16 cellular contexts compared by ENCODE assay signal in the genomic region with DNA sequence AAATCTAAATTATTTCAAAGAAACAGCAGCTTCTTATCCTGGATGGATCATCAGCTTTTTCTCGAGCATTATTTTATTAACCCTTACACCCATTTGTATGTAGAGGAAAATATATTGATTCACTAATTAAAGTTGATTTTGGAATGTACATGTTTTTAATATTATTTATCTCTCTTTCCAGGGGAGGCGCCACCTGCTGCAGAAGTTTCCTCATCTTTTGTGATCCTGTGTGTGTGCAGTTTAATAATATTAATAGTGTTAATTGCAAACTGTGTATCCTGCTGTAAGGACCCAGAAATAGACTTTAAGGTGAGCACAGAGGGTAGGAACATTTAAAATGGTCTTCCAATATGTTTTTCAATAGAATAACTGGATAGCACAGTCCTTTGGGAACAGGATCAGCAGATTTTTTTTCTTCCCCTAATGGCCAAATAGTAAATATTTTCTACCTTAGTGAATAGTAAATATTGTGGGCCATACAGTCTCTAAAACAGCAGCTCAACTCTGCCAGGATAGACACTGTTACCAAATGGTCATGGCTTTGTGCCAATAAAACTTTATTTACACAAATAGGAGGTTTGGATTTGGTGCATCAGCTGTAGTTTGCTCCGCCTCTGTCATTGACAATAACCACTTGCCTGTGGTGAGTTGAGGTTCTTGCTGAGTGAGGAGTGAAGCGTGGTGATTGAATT.
"Had no signal": no experiment of that assay in that cellular context is flagged by ENCODE, and none has a peak within 500 bp of the region (broad histone marks: within the 10 kb centered on the region; RNA-seq: fewer than 3 reads in every experiment).

No MANE protein-coding gene starts in this region.

- H3K27me3 ChIP-seq: ovary, suprapubic skin, upper lobe of left lung had no signal

- H3K4me3 ChIP-seq: heart left ventricle, ovary, suprapubic skin, upper lobe of left lung had no signal

- H3K27ac Mint-ChIP-seq: activated naive CD4-positive, alpha-beta T cell treated with anti-CD3 and anti-CD28 coated beads for 36 hours; activated T-helper 17 cell treated with anti-CD3 and anti-CD28 coated beads, Interleukin-2, amount 50 U/mL, for 72 hours had no signal

- H3K9me3 ChIP-seq: heart left ventricle, ovary, suprapubic skin, upper lobe of left lung had no signal

- H3K36me3 ChIP-seq: ovary had no signal

- DNase-seq: activated CD4-positive, alpha-beta T cell treated with anti-CD3 and anti-CD28 coated beads for 48 hours; activated naive CD4-positive, alpha-beta T cell treated with anti-CD3 and anti-CD28 coated beads for 36 hours; activated T-cell treated with anti-CD3 and anti-CD28 coated beads for 4 hours; heart left ventricle; islet precursor cell; left ventricle myocardium superior; ovary; stimulated activated CD4-positive, alpha-beta T cell treated with anti-CD3 and anti-CD28 coated beads, Interleukin-2, amount 100 ng/mL, for 48 hours; stimulated activated CD8-positive, alpha-beta memory T cell treated with anti-CD3 and anti-CD28 coated beads, Interleukin-4, amount 100 ng/mL, for 48 hours; stimulated activated naive CD8-positive, alpha-beta T cell treated with anti-CD3 and anti-CD28 coated beads, Interleukin-15, Interleukin-2, amounts not matched to agents 100 U/mL and 50 U/mL, for 24 hours; T1000; WERI-Rb-1 had no signal

- H3K27me3 Mint-ChIP-seq: activated T-helper 17 cell treated with anti-CD3 and anti-CD28 coated beads, Interleukin-2, amount 50 U/mL, for 72 hours had no signal

- ATAC-seq: activated T-helper 17 cell treated with anti-CD3 and anti-CD28 coated beads, Interleukin-2, amount 50 U/mL, for 72 hours; stimulated activated naive CD8-positive, alpha-beta T cell treated with anti-CD3 and anti-CD28 coated beads, Interleukin-15, Interleukin-2, amounts not matched to agents 100 U/mL and 50 U/mL, for 24 hours had no signal

- H3K9me3 Mint-ChIP-seq: activated naive CD4-positive, alpha-beta T cell treated with anti-CD3 and anti-CD28 coated beads for 36 hours; activated T-helper 17 cell treated with anti-CD3 and anti-CD28 coated beads, Interleukin-2, amount 50 U/mL, for 72 hours; neural crest cell had no signal

- H3K27ac ChIP-seq: heart left ventricle, ovary, suprapubic skin, WERI-Rb-1 had no signal

- H3K4me3 Mint-ChIP-seq: activated naive CD4-positive, alpha-beta T cell treated with anti-CD3 and anti-CD28 coated beads for 36 hours; activated T-helper 17 cell treated with anti-CD3 and anti-CD28 coated beads, Interleukin-2, amount 50 U/mL, for 72 hours; neural crest cell had no signal
